8 cellular contexts compared by ENCODE assay signal in the genomic region with DNA sequence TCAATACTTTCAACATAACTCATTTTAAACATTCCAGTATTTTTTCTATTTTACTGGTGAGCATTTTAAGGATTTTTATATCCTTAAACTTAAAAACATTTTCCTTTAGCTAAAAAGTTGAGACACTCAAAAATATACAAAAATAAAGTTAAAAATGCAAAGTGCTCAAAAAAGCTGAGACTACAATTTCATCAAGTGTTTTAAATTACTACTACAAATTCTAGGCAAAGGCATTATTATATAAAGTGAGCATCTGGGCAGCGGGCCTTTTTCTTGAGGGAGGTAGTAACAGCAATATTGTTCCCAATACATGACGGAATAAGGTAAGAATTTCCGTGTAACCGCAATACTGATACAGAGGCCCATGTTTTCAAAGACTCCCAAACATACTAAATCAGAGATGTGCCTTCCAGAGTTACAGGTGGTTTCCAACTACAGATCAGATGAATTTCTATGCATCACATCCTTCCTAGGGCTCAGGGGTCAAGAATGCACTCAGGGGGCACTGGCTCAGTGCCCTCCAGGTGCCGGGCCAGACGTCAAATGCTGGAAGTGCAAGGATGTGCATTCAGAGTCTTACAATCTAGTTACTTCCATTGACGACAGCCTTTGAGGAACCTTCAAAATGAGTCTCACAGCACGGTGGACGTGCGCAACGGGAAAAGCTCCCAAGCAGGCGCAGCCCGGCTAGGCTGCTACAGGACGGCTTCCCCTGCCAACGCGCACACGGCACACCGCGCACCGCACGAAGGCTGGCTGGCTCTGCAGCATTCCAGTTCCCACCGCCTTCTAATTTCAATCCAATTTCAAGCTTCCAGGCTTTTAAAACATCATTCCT. TPM values are rescaled to one million over a fixed set of nuclear protein-coding genes. Genes with fewer than 3 reads are reported as not detected.
DNase-seq lines count a peak whose midpoint lies in the region; ATAC-seq and TF ChIP-seq lines count a peak whose summit lies in the region.

No MANE protein-coding gene starts in this region.

- ATAC-seq in HG02943 (IDR thresholded peaks at IDR 0.05; ENCODE audit: low read depth, unreplicated experiment) (peak; percentile 16), HG02884 (IDR thresholded peaks at IDR 0.05; ENCODE audit: unreplicated experiment) (no peak)

- DNase-seq in NCI-H2196 (lab: John Stamatoyannopoulos, UW; ENCODE audit: unreplicated experiment) (peak; percentile 33), NCI-H2196 treated with DMSO at 0.1 percent for 48 hours (lab: John Stamatoyannopoulos, UW; ENCODE audit: unreplicated experiment) (no peak), glomerular endothelial cell (ENCODE audit: extremely low read depth, low read depth, low spot score) (peak; percentile 79), osteoblast (ENCODE audit: insufficient read length, low spot score, missing footprints) (peak; percentile 91)
- DNase-seq in activated naive CD4-positive, alpha-beta T cell treated with anti-CD3 and anti-CD28 coated beads, Interleukin-2, amount 50 U/mL, for 16 hours = peak; percentile 31

- H3K4me2 ChIP-seq in OCI-LY3 (ENCODE audit: low read length) (peak overlapping the region; percentile 92), osteoblast (ENCODE audit: insufficient read depth, low read length) (peak overlapping the region; percentile 89)

- no peak overlapping the region for H2AFZ ChIP-seq in OCI-LY3 (ENCODE audit: low read depth, low read length)
- peak overlapping the region; percentile 89 for H2AFZ ChIP-seq in osteoblast (ENCODE audit: low read length)

- H3K9me3 ChIP-seq in OCI-LY3 (ENCODE audit: insufficient read depth, low read length) (no peaks in the 10 kb centered on the region), osteoblast (ENCODE audit: low read depth, low read length) (no peaks in the 10 kb centered on the region)

- TF ChIP-seq CTCF in OCI-LY3 (IDR thresholded peaks at IDR 0.05; ENCODE audit: low read depth, low read length) (no peak), osteoblast (IDR thresholded peaks at IDR 0.05; ENCODE audit: extremely low read depth, low read depth, low read length) (no peak)

- no peaks in the 10 kb centered on the region for H3K36me3 ChIP-seq in OCI-LY3 (replicated peaks; ENCODE audit: low read depth, low read length)
- peaks cover 9% of the 10 kb centered on the region for H3K36me3 ChIP-seq in osteoblast (ENCODE audit: insufficient read depth, low read length)

- peak overlapping the region; percentile 69 for H3K27ac ChIP-seq in OCI-LY3 (ENCODE audit: low read length)
- peak overlapping the region; percentile 84 for H3K27ac ChIP-seq in osteoblast (ENCODE audit: low read depth, low read length)

- H3K4me1 ChIP-seq in OCI-LY3 (ENCODE audit: low read length) (peaks cover 14% of the 10 kb centered on the region; the same call in 1 of the 2 replicates), osteoblast (ENCODE audit: insufficient read depth, low read length) (peaks cover 15% of the 10 kb centered on the region)

- peak overlapping the region; percentile 87 for H3K9ac ChIP-seq in OCI-LY3 (ENCODE audit: low read length)

- H3K4me3 ChIP-seq in OCI-LY3 (ENCODE audit: low read length) = peak overlapping the region; percentile 99
- peak overlapping the region; percentile 90 for H3K4me3 ChIP-seq in osteoblast (ENCODE audit: insufficient read depth, low read length)

- H3K27me3 ChIP-seq in OCI-LY3 (ENCODE audit: low read depth, low read length) (no peaks in the 10 kb centered on the region), osteoblast (ENCODE audit: insufficient read depth, low read length) (no peaks in the 10 kb centered on the region)

- peaks cover 52% of the 10 kb centered on the region for H3K79me2 ChIP-seq in OCI-LY3 (ENCODE audit: low read length)
- peaks cover 43% of the 10 kb centered on the region for H3K79me2 ChIP-seq in osteoblast (ENCODE audit: insufficient read depth, low read length)

- peaks cover 16% of the 10 kb centered on the region for H4K20me1 ChIP-seq in OCI-LY3 (ENCODE audit: insufficient read depth, low read length)
- H4K20me1 ChIP-seq in osteoblast (ENCODE audit: insufficient read depth, low read length) = peaks cover 19% of the 10 kb centered on the region

RNA-seq across cellular contexts. Expression of a gene that starts 1.7 kb away (rescaled TPM):
- total RNA-seq in glomerular endothelial cell (39.5 and 70.3 TPM in 2 replicates), osteoblast (14.7 and 21.0 TPM in 2 replicates)

RNA-seq across cellular contexts. Expression of a gene that starts 20.7 kb away (rescaled TPM):
- 33.2 and 41.0 TPM in 2 replicates for total RNA-seq in glomerular endothelial cell
- total RNA-seq in osteoblast = 53.0 and 54.3 TPM in 2 replicates

RNA-seq across cellular contexts. Expression of a gene that starts 20.8 kb away (rescaled TPM):
- total RNA-seq in glomerular endothelial cell (24.0 and 70.6 TPM in 2 replicates), osteoblast (23.9 and 29.8 TPM in 2 replicates)

RNA-seq across cellular contexts. Expression of a gene that starts 28.8 kb away (rescaled TPM):
- total RNA-seq in glomerular endothelial cell (0.48 and 1.1 TPM in 2 replicates), osteoblast (1.8 and 2.2 TPM in 2 replicates)

RNA-seq across cellular contexts. Expression of a gene that starts 28.8 kb away (rescaled TPM):
- 9.5 and 14.1 TPM in 2 replicates for total RNA-seq in glomerular endothelial cell
- 21.4 and 23.3 TPM in 2 replicates for total RNA-seq in osteoblast
